5 cellular contexts compared by ENCODE assay signal in the genomic region with DNA sequence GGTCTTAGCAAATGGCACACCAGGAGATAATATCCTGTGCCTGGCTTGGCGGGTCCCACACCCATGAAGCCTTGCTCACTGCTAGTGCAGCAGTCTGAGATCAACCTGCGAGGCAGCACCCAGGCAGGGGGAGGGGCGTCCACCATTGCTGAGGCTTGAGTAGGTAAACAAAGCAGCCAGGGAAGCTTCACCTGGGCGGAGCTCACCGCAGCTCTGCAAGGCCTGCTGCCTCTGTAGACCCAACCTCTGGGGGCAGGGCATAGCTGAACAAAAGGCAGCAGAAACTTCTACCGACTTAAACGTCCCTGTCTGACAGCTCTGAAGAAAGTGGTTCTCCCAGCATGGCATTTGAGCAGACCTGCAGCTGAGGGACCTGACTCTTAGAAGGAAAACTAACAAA. TPM values are rescaled to one million over a fixed set of nuclear protein-coding genes. Genes with fewer than 3 reads are reported as not detected.
"Had no signal": no experiment of that assay in that cellular context is flagged by ENCODE, and none has a peak within 500 bp of the region (broad histone marks: within the 10 kb centered on the region; RNA-seq: fewer than 3 reads in every experiment).

No MANE protein-coding gene starts in this region.

RNA-seq across cellular contexts. Expression of gene PRR15, which starts 35.1 kb away (rescaled TPM):
- total RNA-seq: activated B cell treated with CpG ODN at 0.5 μM for 24 hours; activated CD8-positive, alpha-beta T cell treated with anti-CD3 and anti-CD28 coated beads for 36 hours; activated T-helper 17 cell treated with anti-CD3 and anti-CD28 coated beads, Interleukin-2, amount 50 U/mL, for 72 hours; cerebellum; T-helper 2 cell treated with Interferon-gamma antibody and Interleukin-4, amounts not matched to agents 100 ng/mL and 5 ng/mL, for 36 hours had no signal
